Comparison of ENCODE assay signal across 1 cellular context in the genomic region with DNA sequence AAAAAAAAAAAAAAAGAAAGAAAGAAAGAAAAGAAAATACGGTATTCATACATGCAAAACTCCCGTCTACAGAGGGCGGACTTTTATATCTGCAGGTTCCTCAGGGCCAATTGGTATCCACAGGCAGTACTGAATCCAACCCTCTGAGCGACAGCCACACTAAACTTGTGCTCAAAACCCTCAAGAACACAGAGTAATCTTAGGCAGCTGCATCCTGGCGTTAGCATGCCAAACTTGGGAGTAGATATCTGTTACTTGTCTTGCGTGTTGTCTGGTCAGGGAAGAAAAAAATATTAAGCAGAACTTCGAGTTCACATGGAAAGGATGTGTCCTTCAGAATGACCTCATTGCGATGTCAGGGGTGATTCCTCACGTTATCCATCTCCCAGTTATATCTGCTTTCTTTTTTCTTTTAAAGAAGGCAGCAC.
TF ChIP-seq lines count a peak whose summit lies in the region.

No MANE protein-coding gene starts in this region.

TF ChIP-seq in K562, 482 proteins besides CTCF, POLR2A, EP300 and RAD21:
- TF ChIP-seq ZNF384 (IDR thresholded peaks at IDR 0.05; ENCODE audit: low read depth, low read length) (peak; percentile 75), SRSF7 (optimal IDR thresholded peaks at IDR 0.05; ENCODE audit: low read depth, low read length) (no peak), SMARCA4 (IDR thresholded peaks at IDR 0.05) (peak; percentile 53; the same call in 1 of the 2 replicates), LEF1 (IDR thresholded peaks at IDR 0.05) (no peak), SAFB (IDR thresholded peaks at IDR 0.05; ENCODE audit: borderline replicate concordance, low read depth, low read length) (no peak), ESRRA (IDR thresholded peaks at IDR 0.05; ENCODE audit: borderline replicate concordance, low read depth) (peak; percentile 56; the same call in 1 of the 2 replicates), JUND (IDR thresholded peaks at IDR 0.05; ENCODE audit: borderline replicate concordance, low read depth, low read length) (no peak; the same call in 1 of the 2 replicates), JUND (tag; IDR thresholded peaks at IDR 0.05; ENCODE audit: borderline replicate concordance, low read depth, low read length) (peak; percentile 46; the same call in 1 of the 3 replicates), ZFP30 (CRISPR knock-in tag; IDR thresholded peaks at IDR 0.05; ENCODE audit: borderline replicate concordance) (no peak), ATF7 (IDR thresholded peaks at IDR 0.05) (peak; percentile 60; the same call in 1 of the 2 replicates), PTBP1 (IDR thresholded peaks at IDR 0.05; ENCODE audit: low read depth, low read length) (no peak)
- TF ChIP-seq, protein P1, sequence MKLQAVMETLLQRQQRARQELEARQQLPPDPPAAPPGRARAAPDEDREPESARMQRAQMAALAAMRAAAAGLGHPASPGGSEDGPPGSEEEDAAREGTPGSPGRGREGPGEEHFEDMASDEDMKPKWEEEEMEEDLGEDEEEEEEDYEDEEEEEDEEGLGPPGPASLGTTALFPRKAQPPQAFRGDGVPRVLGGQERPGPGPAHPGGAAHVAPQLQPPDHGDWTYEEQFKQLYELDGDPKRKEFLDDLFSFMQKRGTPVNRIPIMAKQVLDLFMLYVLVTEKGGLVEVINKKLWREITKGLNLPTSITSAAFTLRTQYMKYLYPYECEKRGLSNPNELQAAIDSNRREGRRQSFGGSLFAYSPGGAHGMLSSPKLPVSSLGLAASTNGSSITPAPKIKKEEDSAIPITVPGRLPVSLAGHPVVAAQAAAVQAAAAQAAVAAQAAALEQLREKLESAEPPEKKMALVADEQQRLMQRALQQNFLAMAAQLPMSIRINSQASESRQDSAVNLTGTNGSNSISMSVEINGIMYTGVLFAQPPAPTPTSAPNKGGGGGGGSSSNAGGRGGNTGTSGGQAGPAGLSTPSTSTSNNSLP (IDR thresholded peaks at IDR 0.05; ENCODE audit: borderline replicate concordance, low read depth, low read length): 0 out of 2 replicates have a peak, but pooled peaks have one; percentile 21
- TF ChIP-seq, protein P2, sequence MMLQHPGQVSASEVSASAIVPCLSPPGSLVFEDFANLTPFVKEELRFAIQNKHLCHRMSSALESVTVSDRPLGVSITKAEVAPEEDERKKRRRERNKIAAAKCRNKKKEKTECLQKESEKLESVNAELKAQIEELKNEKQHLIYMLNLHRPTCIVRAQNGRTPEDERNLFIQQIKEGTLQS (IDR thresholded peaks at IDR 0.05): peak; percentile 59; the same call in 1 of the 2 replicates
- TF ChIP-seq, protein P2 (CRISPR knock-in tag; conservative IDR thresholded peaks at IDR 0.05): no peak
- TF ChIP-seq, protein P3, sequence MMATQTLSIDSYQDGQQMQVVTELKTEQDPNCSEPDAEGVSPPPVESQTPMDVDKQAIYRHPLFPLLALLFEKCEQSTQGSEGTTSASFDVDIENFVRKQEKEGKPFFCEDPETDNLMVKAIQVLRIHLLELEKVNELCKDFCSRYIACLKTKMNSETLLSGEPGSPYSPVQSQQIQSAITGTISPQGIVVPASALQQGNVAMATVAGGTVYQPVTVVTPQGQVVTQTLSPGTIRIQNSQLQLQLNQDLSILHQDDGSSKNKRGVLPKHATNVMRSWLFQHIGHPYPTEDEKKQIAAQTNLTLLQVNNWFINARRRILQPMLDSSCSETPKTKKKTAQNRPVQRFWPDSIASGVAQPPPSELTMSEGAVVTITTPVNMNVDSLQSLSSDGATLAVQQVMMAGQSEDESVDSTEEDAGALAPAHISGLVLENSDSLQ (IDR thresholded peaks at IDR 0.05): peak; percentile 71
